Comparison of ENCODE assay signal across 24 cellular contexts in genomic region chr2:25238920-25239319, GRCh38.
"Had no signal": no experiment of that assay in that cellular context is flagged by ENCODE, and none has a peak within 500 bp of the region (broad histone marks: within the 10 kb centered on the region; RNA-seq: fewer than 3 reads in every experiment).

No MANE protein-coding gene starts in this region.

- H3K4me1 ChIP-seq: gastrocnemius medialis, neural progenitor cell, prostate gland, suprapubic skin, vagina had no signal

- H3K27me3 ChIP-seq: dorsolateral prefrontal cortex, gastrocnemius medialis, heart left ventricle, neural progenitor cell, right atrium auricular region, suprapubic skin, vagina had no signal

- H3K9me3 ChIP-seq: gastrocnemius medialis, heart left ventricle, prostate gland, right atrium auricular region, suprapubic skin, vagina had no signal

- H3K36me3 ChIP-seq: neural progenitor cell had no signal

- H3K4me3 Mint-ChIP-seq: memory B cell; nephron; neural progenitor cell; stimulated activated naive CD8-positive, alpha-beta T cell treated with anti-CD3 and anti-CD28 coated beads, Interleukin-15, amount 100 ng/mL, for 72 hours had no signal

- H3K9ac ChIP-seq: neural progenitor cell had no signal

- H3K27me3 Mint-ChIP-seq: memory B cell; stimulated activated naive CD8-positive, alpha-beta T cell treated with anti-CD3 and anti-CD28 coated beads, Interleukin-15, amount 100 ng/mL, for 72 hours had no signal

- H3K27ac Mint-ChIP-seq: memory B cell, nephron had no signal

- DNase-seq: cortex of kidney; dorsolateral prefrontal cortex; effector CD4-positive, alpha-beta T cell; gastrocnemius medialis; hippocampal formation; stimulated activated CD4-positive, alpha-beta T cell treated with anti-CD3 and anti-CD28 coated beads, Interleukin-12 subunit alpha, Interleukin-12 subunit beta, amount 100 ng/mL, for 4 hours; stimulated activated CD4-positive, alpha-beta T cell treated with anti-CD3 and anti-CD28 coated beads, Interleukin-1b, Interleukin-23, amount 100 ng/mL, for 48 hours; stimulated activated CD4-positive, alpha-beta T cell treated with anti-CD3 and anti-CD28 coated beads, Interleukin-4, amount 100 ng/mL, for 1 hour; stimulated activated CD8-positive, alpha-beta memory T cell treated with anti-CD3 and anti-CD28 coated beads, Interleukin-4, amount 100 ng/mL, for 48 hours; stimulated activated naive CD4-positive, alpha-beta T cell; stimulated activated naive CD8-positive, alpha-beta T cell treated with anti-CD3 and anti-CD28 coated beads, Interleukin-15, amount 100 ng/mL, for 72 hours; trophoblast cell had no signal

- FAIRE-seq: islet of Langerhans had no signal

- H3K4me1 Mint-ChIP-seq: memory B cell, neural progenitor cell had no signal

- H3K27ac ChIP-seq: gastrocnemius medialis, heart left ventricle, neural progenitor cell, prostate gland, right atrium auricular region, suprapubic skin, vagina had no signal

- ATAC-seq: gastrocnemius medialis; heart left ventricle; sciatic nerve; stimulated activated naive CD8-positive, alpha-beta T cell treated with anti-CD3 and anti-CD28 coated beads, Interleukin-15, amount 100 ng/mL, for 72 hours had no signal

- H3K4me3 ChIP-seq: dorsolateral prefrontal cortex, gastrocnemius medialis, heart left ventricle, lung, neural progenitor cell, prostate gland, right atrium auricular region, smooth muscle cell, suprapubic skin, vagina had no signal

- H3K9me3 Mint-ChIP-seq: memory B cell; nephron; neural progenitor cell; stimulated activated naive CD8-positive, alpha-beta T cell treated with anti-CD3 and anti-CD28 coated beads, Interleukin-15, amount 100 ng/mL, for 72 hours had no signal
